Comparison of ENCODE assay signal across 18 cellular contexts in the genomic region with DNA sequence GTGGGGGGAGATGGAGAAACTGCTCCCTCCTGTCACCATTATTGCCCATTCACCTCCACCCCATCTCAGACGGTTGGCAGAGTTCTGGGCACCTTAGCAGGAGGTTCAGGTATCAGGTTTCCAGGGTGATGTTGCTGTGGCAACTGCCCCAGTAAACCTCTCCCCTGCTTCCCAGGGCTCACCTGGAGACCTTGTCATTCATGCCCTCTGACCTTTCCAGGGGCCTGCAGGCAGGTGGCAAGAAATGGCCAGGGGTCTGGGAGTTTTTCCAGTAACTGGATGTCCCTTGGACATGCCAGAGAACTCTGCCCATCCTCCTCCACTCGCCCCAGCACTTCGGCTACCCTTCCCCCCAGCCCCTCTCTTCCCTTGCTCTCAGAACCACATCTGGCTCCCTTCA. TPM values are rescaled to one million over a fixed set of nuclear protein-coding genes. Genes with fewer than 3 reads are reported as not detected.
DNase-seq lines count a peak whose midpoint lies in the region; ATAC-seq and TF ChIP-seq lines count a peak whose summit lies in the region.
"Had no signal": no experiment of that assay in that cellular context is flagged by ENCODE, and none has a peak within 500 bp of the region (broad histone marks: within the 10 kb centered on the region; RNA-seq: fewer than 3 reads in every experiment).

No MANE protein-coding gene starts in this region.

- H3K27me3 ChIP-seq in CD4-positive, alpha-beta T cell (ENCODE audit: control insufficient read depth, insufficient read depth, low read length), result no peaks in the 10 kb centered on the region
- no peaks in the 10 kb centered on the region for H3K27me3 ChIP-seq in naive thymus-derived CD4-positive, alpha-beta T cell (ENCODE audit: control insufficient read depth in 2 of 2, insufficient read depth in 2 of 2, low read length in 2 of 2)
- H3K27me3 ChIP-seq: MG63, SJCRH30 had no signal

- H3K36me3 ChIP-seq in naive thymus-derived CD4-positive, alpha-beta T cell (ENCODE audit: control insufficient read depth in 2 of 3, insufficient read depth in 3 of 3, low read length in 3 of 3), result peaks cover 31 to 100% (median 38%) of the 10 kb centered on the region in 3 experiments

- H3K36me3 Mint-ChIP-seq in T-helper 2 cell treated with Interferon-gamma antibody and Interleukin-4, amounts not matched to agents 5 μg/mL and 100 μg/mL, for 36 hours (ENCODE audit: low read depth), result peaks cover 56% of the 10 kb centered on the region
- peaks cover 93% of the 10 kb centered on the region for H3K36me3 Mint-ChIP-seq in CD4-positive, alpha-beta T cell (ENCODE audit: low read depth)
- H3K36me3 Mint-ChIP-seq in naive thymus-derived CD4-positive, alpha-beta T cell, result peaks cover 8 to 61% (median 19%) of the 10 kb centered on the region in 5 donors

- no peak for TF ChIP-seq CTCF in CD4-positive, alpha-beta T cell (IDR thresholded peaks at IDR 0.05)

- no peak overlapping the region for H3K4me3 ChIP-seq in naive thymus-derived CD4-positive, alpha-beta T cell (ENCODE audit: low read length)
- H3K4me3 ChIP-seq: HAP-1, MG63, SJCRH30 had no signal

- no peaks in the 10 kb centered on the region for H3K9me3 ChIP-seq in CD4-positive, alpha-beta T cell (ENCODE audit: control insufficient read depth, low read length)
- H3K9me3 ChIP-seq in naive thymus-derived CD4-positive, alpha-beta T cell (ENCODE audit: control insufficient read depth in 2 of 3, low read length in 3 of 3), result no peaks in the 10 kb centered on the region
- H3K9me3 ChIP-seq: HAP-1, MG63, SJCRH30 had no signal

- no peak for ATAC-seq in CD4-positive, alpha-beta T cell (ENCODE audit: poor library complexity)
- ATAC-seq in naive thymus-derived CD4-positive, alpha-beta T cell, result no peak
- ATAC-seq in GM21737 (IDR thresholded peaks at IDR 0.05; ENCODE audit: unreplicated experiment) (no peak), HG02678 (IDR thresholded peaks at IDR 0.05; ENCODE audit: unreplicated experiment) (no peak)

- H3K27ac Mint-ChIP-seq in T-helper 2 cell treated with Interferon-gamma antibody and Interleukin-4, amounts not matched to agents 5 μg/mL and 100 μg/mL, for 36 hours, result peak overlapping the region; percentile 20
- H3K27ac Mint-ChIP-seq in CD4-positive, alpha-beta T cell, result peak overlapping the region; percentile 47
- H3K27ac Mint-ChIP-seq in naive thymus-derived CD4-positive, alpha-beta T cell, result peak overlapping the region in 7 of 9 donors; percentile 25 to 57 (median 48)

- no peaks in the 10 kb centered on the region for H3K27me3 Mint-ChIP-seq in T-helper 2 cell treated with Interferon-gamma antibody and Interleukin-4, amounts not matched to agents 5 μg/mL and 100 μg/mL, for 36 hours (ENCODE audit: low read depth)
- H3K27me3 Mint-ChIP-seq in CD4-positive, alpha-beta T cell, result no peaks in the 10 kb centered on the region
- no peaks in the 10 kb centered on the region for H3K27me3 Mint-ChIP-seq in naive thymus-derived CD4-positive, alpha-beta T cell

- DNase-seq in T-helper 2 cell treated with Interferon-gamma antibody and Interleukin-4, amounts not matched to agents 5 μg/mL and 100 μg/mL, for 36 hours (ENCODE audit: low spot score), result no peak
- DNase-seq in T-helper 2 cell (no peak), NCI-H69 (lab: John Stamatoyannopoulos, UW) (peak; percentile 35), DMS 273 treated with DMSO at 0.1 percent for 48 hours (lab: John Stamatoyannopoulos, UW) (no peak)
- DNase-seq in CD4-positive, alpha-beta T cell, result no peak
- DNase-seq in naive thymus-derived CD4-positive, alpha-beta T cell, result no peak
- DNase-seq: IMR-90, Karpas-422, MG63, NCI-H1092, NCI-H146, NCI-H2081 treated with DMSO at 0.1 percent for 48 hours, NCI-H446, RPMI8226, SJCRH30 had no signal

- H3K4me3 Mint-ChIP-seq in T-helper 2 cell treated with Interferon-gamma antibody and Interleukin-4, amounts not matched to agents 5 μg/mL and 100 μg/mL, for 36 hours, result no peak overlapping the region
- no peak overlapping the region for H3K4me3 Mint-ChIP-seq in CD4-positive, alpha-beta T cell
- no peak overlapping the region for H3K4me3 Mint-ChIP-seq in naive thymus-derived CD4-positive, alpha-beta T cell

- no peak overlapping the region for H3K27ac ChIP-seq in CD4-positive, alpha-beta T cell (ENCODE audit: low read depth, low read length)
- no peak overlapping the region for H3K27ac ChIP-seq in naive thymus-derived CD4-positive, alpha-beta T cell (ENCODE audit: low read depth, low read length)
- H3K27ac ChIP-seq: SJCRH30 had no signal

- intact Hi-C loops in CD4-positive, alpha-beta T cell (cut with DNase I, micrococcal nuclease), result no loop called here
- intact Hi-C loops in naive thymus-derived CD4-positive, alpha-beta T cell (cut with micrococcal nuclease), result no loop called here

- POLR2A ChIA-PET in CD4-positive, alpha-beta T cell (lab: Charles Lee), result interaction anchor here (1.5 to 1.8 kb wide), 2 partner anchors 15 to 18 kb away, joined by 4 to 5 read pairs; no protein-coding TSS in a partner anchor
- POLR2A ChIA-PET in naive thymus-derived CD4-positive, alpha-beta T cell (lab: Charles Lee), result interaction anchor here (14.1 kb wide), 1 partner anchor 8 kb away, joined by 317 read pairs; no protein-coding TSS in a partner anchor

- no peaks in the 10 kb centered on the region for H3K9me3 Mint-ChIP-seq in T-helper 2 cell treated with Interferon-gamma antibody and Interleukin-4, amounts not matched to agents 5 μg/mL and 100 μg/mL, for 36 hours
- no peaks in the 10 kb centered on the region for H3K9me3 Mint-ChIP-seq in CD4-positive, alpha-beta T cell
- H3K9me3 Mint-ChIP-seq in naive thymus-derived CD4-positive, alpha-beta T cell, result no peaks in the 10 kb centered on the region

- H3K4me1 ChIP-seq in naive thymus-derived CD4-positive, alpha-beta T cell (ENCODE audit: control insufficient read depth in 2 of 2, insufficient read depth in 2 of 2, low read length in 2 of 2), result peaks cover 0 to 4% of the 10 kb centered on the region in 2 donors
- H3K4me1 ChIP-seq: HAP-1 had no signal

- H3K4me1 Mint-ChIP-seq in T-helper 2 cell treated with Interferon-gamma antibody and Interleukin-4, amounts not matched to agents 5 μg/mL and 100 μg/mL, for 36 hours (ENCODE audit: low read depth), result peaks cover 23% of the 10 kb centered on the region
- H3K4me1 Mint-ChIP-seq in CD4-positive, alpha-beta T cell (ENCODE audit: low read depth), result peaks cover 34% of the 10 kb centered on the region
- peaks cover 28 to 58% (median 42%) of the 10 kb centered on the region in 7 donors for H3K4me1 Mint-ChIP-seq in naive thymus-derived CD4-positive, alpha-beta T cell

- CTCF ChIA-PET in CD4-positive, alpha-beta T cell (lab: Charles Lee), result no interaction called here
- CTCF ChIA-PET in naive thymus-derived CD4-positive, alpha-beta T cell (lab: Charles Lee), result interaction anchor here (2.6 kb wide), 1 partner anchor 14 kb away, joined by 9 read pairs; no protein-coding TSS in a partner anchor

RNA-seq across cellular contexts. Expression of gene MLLT6, which starts 8.4 kb away (rescaled TPM):
- total RNA-seq in CD4-positive, alpha-beta T cell, result 100 to 1,000 TPM; 321 to 324 TPM
- total RNA-seq in naive thymus-derived CD4-positive, alpha-beta T cell, result 100 to 1,000 TPM; 287 to 533 (median 384) TPM
- 10 to 100 TPM; 10.2 to 11.7 TPM for polyA plus RNA-seq in naive thymus-derived CD4-positive, alpha-beta T cell

RNA-seq across cellular contexts. Expression of gene CISD3, which starts 16.7 kb away (rescaled TPM):
- 1 to 10 TPM; 4.7 to 5.7 TPM for total RNA-seq in CD4-positive, alpha-beta T cell
- 10 to 100 TPM in 3 of 5 experiments, 1 to 10 TPM in 2; 8.0 to 39.6 (median 12.9) TPM for total RNA-seq in naive thymus-derived CD4-positive, alpha-beta T cell
- polyA plus RNA-seq in naive thymus-derived CD4-positive, alpha-beta T cell, result 10 to 100 TPM; 33.0 to 39.0 TPM

RNA-seq across cellular contexts. Expression of gene PCGF2, which starts 34.7 kb away (rescaled TPM):
- total RNA-seq in CD4-positive, alpha-beta T cell, result not detected
- 1 to 10 TPM in 1 of 5 experiments, under 1 TPM in 1, not detected in 3; 0.34 to 2.7 TPM for total RNA-seq in naive thymus-derived CD4-positive, alpha-beta T cell
- under 1 TPM in 1 of 2 donors, not detected in 1; 0.09 TPM for polyA plus RNA-seq in naive thymus-derived CD4-positive, alpha-beta T cell

RNA-seq across cellular contexts. Expression of gene EPOP, which starts 38.7 kb away (rescaled TPM):
- total RNA-seq in CD4-positive, alpha-beta T cell, result under 1 TPM; 0.16 to 0.34 TPM
- 10 to 100 TPM in 1 of 5 experiments, under 1 TPM in 4; 0.19 to 13.4 (median 0.34) TPM for total RNA-seq in naive thymus-derived CD4-positive, alpha-beta T cell
- polyA plus RNA-seq in naive thymus-derived CD4-positive, alpha-beta T cell, result not detected

RNA-seq across cellular contexts. Expression of gene PSMB3, which starts 39.1 kb away (rescaled TPM):
- total RNA-seq in CD4-positive, alpha-beta T cell, result 10 to 100 TPM; 46.6 to 55.0 TPM
- total RNA-seq in naive thymus-derived CD4-positive, alpha-beta T cell, result 100 to 1,000 TPM in 2 of 5 experiments, 10 to 100 TPM in 3; 60.8 to 287 (median 92.1) TPM
- polyA plus RNA-seq in naive thymus-derived CD4-positive, alpha-beta T cell, result 100 to 1,000 TPM; 382 to 410 TPM
